1 cellular context compared by ENCODE assay signal in the genomic region with DNA sequence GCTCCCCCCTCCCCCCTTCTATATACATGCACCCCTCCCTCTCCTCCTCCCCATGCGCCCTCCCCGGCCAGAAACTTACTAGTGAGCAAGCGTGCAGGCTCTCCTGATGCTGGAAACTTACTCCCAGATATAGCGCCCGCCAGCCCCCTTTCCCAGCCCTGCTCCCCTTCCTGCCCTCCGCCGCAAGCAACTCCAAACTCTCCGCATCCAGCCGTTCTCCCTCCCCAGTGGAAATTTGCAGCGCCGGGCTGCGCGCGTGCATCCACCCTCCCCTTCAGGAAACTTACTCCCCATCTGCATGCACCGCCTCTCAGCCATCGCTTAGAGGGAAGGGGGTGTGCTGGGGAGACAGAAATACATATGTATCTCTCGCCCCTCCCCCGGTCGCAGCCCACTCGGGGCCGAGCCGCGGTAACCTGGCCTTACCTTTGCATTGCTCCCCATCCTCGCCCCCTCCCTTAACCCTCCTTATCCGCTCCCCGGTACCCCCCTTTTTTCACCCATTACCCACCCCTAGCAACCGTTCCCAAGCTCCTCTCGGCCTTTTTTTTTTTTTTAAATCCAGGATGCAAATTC.
TF ChIP-seq lines count a peak whose summit lies in the region.

A gene with protein sequence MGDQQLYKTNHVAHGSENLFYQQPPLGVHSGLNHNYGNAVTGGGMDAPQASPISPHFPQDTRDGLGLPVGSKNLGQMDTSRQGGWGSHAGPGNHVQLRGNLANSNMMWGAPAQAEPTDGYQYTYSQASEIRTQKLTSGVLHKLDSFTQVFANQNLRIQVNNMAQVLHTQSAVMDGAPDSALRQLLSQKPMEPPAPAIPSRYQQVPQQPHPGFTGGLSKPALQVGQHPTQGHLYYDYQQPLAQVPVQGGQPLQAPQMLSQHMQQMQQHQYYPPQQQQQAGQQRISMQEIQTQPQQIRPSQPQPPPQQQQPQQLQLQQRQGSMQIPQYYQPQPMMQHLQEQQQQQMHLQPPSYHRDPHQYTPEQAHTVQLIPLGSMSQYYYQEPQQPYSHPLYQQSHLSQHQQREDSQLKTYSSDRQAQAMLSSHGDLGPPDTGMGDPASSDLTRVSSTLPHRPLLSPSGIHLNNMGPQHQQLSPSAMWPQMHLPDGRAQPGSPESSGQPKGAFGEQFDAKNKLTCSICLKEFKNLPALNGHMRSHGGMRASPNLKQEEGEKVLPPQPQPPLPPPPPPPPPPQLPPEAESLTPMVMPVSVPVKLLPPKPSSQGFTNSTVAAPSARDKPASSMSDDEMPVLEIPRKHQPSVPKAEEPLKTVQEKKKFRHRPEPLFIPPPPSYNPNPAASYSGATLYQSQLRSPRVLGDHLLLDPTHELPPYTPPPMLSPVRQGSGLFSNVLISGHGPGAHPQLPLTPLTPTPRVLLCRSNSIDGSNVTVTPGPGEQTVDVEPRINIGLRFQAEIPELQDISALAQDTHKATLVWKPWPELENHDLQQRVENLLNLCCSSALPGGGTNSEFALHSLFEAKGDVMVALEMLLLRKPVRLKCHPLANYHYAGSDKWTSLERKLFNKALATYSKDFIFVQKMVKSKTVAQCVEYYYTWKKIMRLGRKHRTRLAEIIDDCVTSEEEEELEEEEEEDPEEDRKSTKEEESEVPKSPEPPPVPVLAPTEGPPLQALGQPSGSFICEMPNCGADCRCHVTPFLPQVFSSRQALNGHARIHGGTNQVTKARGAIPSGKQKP (N-terminal part only) (minus strand): TSS at position 332 of the 576 bp plus-strand sequence. CDS start 182,336 bp downstream, outside the sequence.

TF ChIP-seq in HCT116, 20 proteins besides CTCF, POLR2A, EP300 and RAD21:
- TF ChIP-seq, protein P1, sequence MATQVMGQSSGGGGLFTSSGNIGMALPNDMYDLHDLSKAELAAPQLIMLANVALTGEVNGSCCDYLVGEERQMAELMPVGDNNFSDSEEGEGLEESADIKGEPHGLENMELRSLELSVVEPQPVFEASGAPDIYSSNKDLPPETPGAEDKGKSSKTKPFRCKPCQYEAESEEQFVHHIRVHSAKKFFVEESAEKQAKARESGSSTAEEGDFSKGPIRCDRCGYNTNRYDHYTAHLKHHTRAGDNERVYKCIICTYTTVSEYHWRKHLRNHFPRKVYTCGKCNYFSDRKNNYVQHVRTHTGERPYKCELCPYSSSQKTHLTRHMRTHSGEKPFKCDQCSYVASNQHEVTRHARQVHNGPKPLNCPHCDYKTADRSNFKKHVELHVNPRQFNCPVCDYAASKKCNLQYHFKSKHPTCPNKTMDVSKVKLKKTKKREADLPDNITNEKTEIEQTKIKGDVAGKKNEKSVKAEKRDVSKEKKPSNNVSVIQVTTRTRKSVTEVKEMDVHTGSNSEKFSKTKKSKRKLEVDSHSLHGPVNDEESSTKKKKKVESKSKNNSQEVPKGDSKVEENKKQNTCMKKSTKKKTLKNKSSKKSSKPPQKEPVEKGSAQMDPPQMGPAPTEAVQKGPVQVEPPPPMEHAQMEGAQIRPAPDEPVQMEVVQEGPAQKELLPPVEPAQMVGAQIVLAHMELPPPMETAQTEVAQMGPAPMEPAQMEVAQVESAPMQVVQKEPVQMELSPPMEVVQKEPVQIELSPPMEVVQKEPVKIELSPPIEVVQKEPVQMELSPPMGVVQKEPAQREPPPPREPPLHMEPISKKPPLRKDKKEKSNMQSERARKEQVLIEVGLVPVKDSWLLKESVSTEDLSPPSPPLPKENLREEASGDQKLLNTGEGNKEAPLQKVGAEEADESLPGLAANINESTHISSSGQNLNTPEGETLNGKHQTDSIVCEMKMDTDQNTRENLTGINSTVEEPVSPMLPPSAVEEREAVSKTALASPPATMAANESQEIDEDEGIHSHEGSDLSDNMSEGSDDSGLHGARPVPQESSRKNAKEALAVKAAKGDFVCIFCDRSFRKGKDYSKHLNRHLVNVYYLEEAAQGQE (IDR thresholded peaks at IDR 0.05; ENCODE audit: low read depth), result no peak
- TF ChIP-seq EGR1 (IDR thresholded peaks at IDR 0.05; ENCODE audit: low read depth) (no peak), CBX3 (IDR thresholded peaks at IDR 0.05; ENCODE audit: low read depth) (0 out of 2 replicates have a peak, but pooled peaks have one; percentile 25), TCF7L2 (IDR thresholded peaks at IDR 0.05; ENCODE audit: borderline replicate concordance, extremely low read depth, insufficient read depth, insufficient read length) (no peak)
- TF ChIP-seq, protein P2, sequence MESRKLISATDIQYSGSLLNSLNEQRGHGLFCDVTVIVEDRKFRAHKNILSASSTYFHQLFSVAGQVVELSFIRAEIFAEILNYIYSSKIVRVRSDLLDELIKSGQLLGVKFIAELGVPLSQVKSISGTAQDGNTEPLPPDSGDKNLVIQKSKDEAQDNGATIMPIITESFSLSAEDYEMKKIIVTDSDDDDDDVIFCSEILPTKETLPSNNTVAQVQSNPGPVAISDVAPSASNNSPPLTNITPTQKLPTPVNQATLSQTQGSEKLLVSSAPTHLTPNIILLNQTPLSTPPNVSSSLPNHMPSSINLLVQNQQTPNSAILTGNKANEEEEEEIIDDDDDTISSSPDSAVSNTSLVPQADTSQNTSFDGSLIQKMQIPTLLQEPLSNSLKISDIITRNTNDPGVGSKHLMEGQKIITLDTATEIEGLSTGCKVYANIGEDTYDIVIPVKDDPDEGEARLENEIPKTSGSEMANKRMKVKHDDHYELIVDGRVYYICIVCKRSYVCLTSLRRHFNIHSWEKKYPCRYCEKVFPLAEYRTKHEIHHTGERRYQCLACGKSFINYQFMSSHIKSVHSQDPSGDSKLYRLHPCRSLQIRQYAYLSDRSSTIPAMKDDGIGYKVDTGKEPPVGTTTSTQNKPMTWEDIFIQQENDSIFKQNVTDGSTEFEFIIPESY (IDR thresholded peaks at IDR 0.05; ENCODE audit: extremely low read depth, insufficient replicate concordance, low read length), result no peak
